Comparison of ENCODE assay signal across 21 cellular contexts in genomic region chr1:109887271-109887670, GRCh38. TPM values are rescaled to one million over a fixed set of nuclear protein-coding genes. Genes with fewer than 3 reads are reported as not detected.
DNase-seq lines count a peak whose midpoint lies in the region; ATAC-seq and TF ChIP-seq lines count a peak whose summit lies in the region.
"Had no signal": no experiment of that assay in that cellular context is flagged by ENCODE, and none has a peak within 500 bp of the region (broad histone marks: within the 10 kb centered on the region; RNA-seq: fewer than 3 reads in every experiment).

No MANE protein-coding gene starts in this region.

- in situ Hi-C loops in GM23248 (cut with MboI): no loop called here

- no peak for TF ChIP-seq CTCF in CD14-positive monocyte (IDR thresholded peaks at IDR 0.05)
- no peak for TF ChIP-seq CTCF in OCI-LY3 (IDR thresholded peaks at IDR 0.05; ENCODE audit: low read depth, low read length)
- TF ChIP-seq CTCF in spleen (IDR thresholded peaks at IDR 0.05 in 8 of 11, conservative IDR thresholded peaks at IDR 0.05 in 3 of 11): no peak

- no peaks in the 10 kb centered on the region for H3K27me3 ChIP-seq in OCI-LY3 (ENCODE audit: low read depth, low read length)
- H3K27me3 ChIP-seq in spleen (replicated peaks in 1 of 7): no peaks in the 10 kb centered on the region
- no peaks in the 10 kb centered on the region for H3K27me3 ChIP-seq in GM23248 (replicated peaks; ENCODE audit: insufficient read depth)

- ATAC-seq in GM18519 (IDR thresholded peaks at IDR 0.05; ENCODE audit: low FRiP score, unreplicated experiment): no peak
- ATAC-seq: HCT116, PC-3 had no signal

- H3K9me3 ChIP-seq in OCI-LY3 (ENCODE audit: insufficient read depth, low read length) (no peaks in the 10 kb centered on the region), spleen (no peaks in the 10 kb centered on the region), GM23248 (ENCODE audit: low read depth) (no peaks in the 10 kb centered on the region)

- H3K9ac ChIP-seq in OCI-LY3 (ENCODE audit: low read length) (no peak overlapping the region), GM23248 (no peak overlapping the region)

- H3K27me3 Mint-ChIP-seq in CD14-positive monocyte (ENCODE audit: low read depth in 3 of 3): peaks cover 9 to 27% (median 22%) of the 10 kb centered on the region in 3 donors

- H3K4me2 ChIP-seq in OCI-LY3 (ENCODE audit: low read length) (peak overlapping the region; percentile 82), GM23248 (ENCODE audit: unreplicated experiment) (no peak overlapping the region)

- H2AFZ ChIP-seq in OCI-LY3 (ENCODE audit: low read depth, low read length) (no peak overlapping the region), GM23248 (no peak overlapping the region)

- no peaks in the 10 kb centered on the region for H3F3A ChIP-seq in GM23248 (ENCODE audit: insufficient read depth)

- H4K20me1 ChIP-seq in OCI-LY3 (ENCODE audit: insufficient read depth, low read length) (no peaks in the 10 kb centered on the region), GM23248 (ENCODE audit: insufficient read depth) (no peaks in the 10 kb centered on the region)

- peaks cover 0 to 2% (median 0%) of the 10 kb centered on the region in 7 donors for H3K9me3 Mint-ChIP-seq in CD14-positive monocyte
- H3K9me3 Mint-ChIP-seq: CD8-positive, alpha-beta memory T cell had no signal

- peaks cover 59% of the 10 kb centered on the region for H3K4me1 Mint-ChIP-seq in CD14-positive monocyte
- H3K4me1 Mint-ChIP-seq: CD8-positive, alpha-beta memory T cell had no signal

- H3K79me2 ChIP-seq in OCI-LY3 (ENCODE audit: low read length) (no peaks in the 10 kb centered on the region), GM23248 (ENCODE audit: insufficient read depth) (no peaks in the 10 kb centered on the region)

- H3K4me3 ChIP-seq in OCI-LY3 (ENCODE audit: low read length) (peak overlapping the region; percentile 2; the same call in 1 of the 2 replicates), spleen (peak overlapping the region in 1 of 8 donors; percentile 46), GM23248 (no peak overlapping the region)
- H3K4me3 ChIP-seq: SK-N-MC had no signal

- peaks cover 0 to 6% of the 10 kb centered on the region in 2 donors for H3K36me3 Mint-ChIP-seq in CD14-positive monocyte
- H3K36me3 Mint-ChIP-seq: CD8-positive, alpha-beta memory T cell had no signal

- H3K27ac ChIP-seq in OCI-LY3 (ENCODE audit: low read length) (no peak overlapping the region; the same call in 1 of the 2 replicates), spleen (peak overlapping the region in 6 of 8 donors; percentile 80 to 91 (median 87)), GM23248 (no peak overlapping the region)
- H3K27ac ChIP-seq: SK-N-MC had no signal

- intact Hi-C loops in CD14-positive monocyte (cut with micrococcal nuclease) (no loop called here), spleen (cut with DNase I; ENCODE audit: low total_unique reads) (no loop called here)

- H3K9me2 ChIP-seq in GM23248 (ENCODE audit: insufficient read depth): no peaks in the 10 kb centered on the region

- peak overlapping the region; percentile 51 to 95 (median 75) for H3K27ac Mint-ChIP-seq in CD14-positive monocyte

- H3K4me3 Mint-ChIP-seq in CD14-positive monocyte: peak overlapping the region; percentile 31 to 83
- H3K4me3 Mint-ChIP-seq: CD8-positive, alpha-beta memory T cell had no signal

- peaks cover 33% of the 10 kb centered on the region for H3K4me1 ChIP-seq in OCI-LY3 (ENCODE audit: low read length)
- peaks cover 17 to 77% (median 56%) of the 10 kb centered on the region in 6 donors for H3K4me1 ChIP-seq in spleen
- no peaks in the 10 kb centered on the region for H3K4me1 ChIP-seq in GM23248 (ENCODE audit: insufficient read depth)

- TF ChIP-seq POLR2A in spleen (IDR thresholded peaks at IDR 0.05): no peak

- WGBS in spleen, 5 donors: 75 to 79% (median 77%) methylated on average over 8 of the region's 8 CpGs
- WGBS in GM23248 (ENCODE audit: low coverage in 1 of 2, low lambda C conversion rate in 2 of 2, missing lambda C conversion rate in 2 of 2), 2 experiments: 78 to 80% methylated on average over 8 of the region's 8 CpGs

- DNase-seq in CD14-positive monocyte (ENCODE audit: low spot score): no peak
- DNase-seq in mesenteric fat pad (ENCODE audit: low spot score): peak; percentile 12
- no peak for DNase-seq in spleen
- no peak for DNase-seq in GM23248
- DNase-seq in stimulated activated CD4-positive, alpha-beta T cell treated with anti-CD3 and anti-CD28 coated beads, Interleukin-2, amount 100 ng/mL, for 24 hours: no peak
- DNase-seq in activated CD4-positive, CD25-positive, alpha-beta regulatory T cell (lab: John Stamatoyannopoulos, UW): no peak
- DNase-seq: CD8-positive, alpha-beta memory T cell; MM.1S; NCI-H1048; NCI-H1417 treated with DMSO at 0.1 percent for 48 hours; NCI-H187 treated with DMSO at 0.1 percent for 48 hours; NCI-H2107; NCI-H446 treated with DMSO at 0.1 percent for 48 hours; NCI-H526 treated with DMSO at 0.1 percent for 48 hours; PC-3; RPMI8226; SHP77 treated with DMSO at 0.1 percent for 48 hours had no signal

- H3K36me3 ChIP-seq in OCI-LY3 (replicated peaks; ENCODE audit: low read depth, low read length): no peaks in the 10 kb centered on the region
- no peaks in the 10 kb centered on the region for H3K36me3 ChIP-seq in spleen
- H3K36me3 ChIP-seq in GM23248 (ENCODE audit: low read depth): no peaks in the 10 kb centered on the region

RNA-seq across cellular contexts. Expression of gene CSF1, which starts 23.4 kb away (rescaled TPM):
- polyA plus RNA-seq in CD14-positive monocyte: under 1 TPM; 0.11 to 0.38 TPM
- total RNA-seq in mesenteric fat pad: 228 TPM
- total RNA-seq in spleen: 100 to 1,000 TPM in 4 of 7 donors, 10 to 100 TPM in 3; 54.2 to 207 (median 112) TPM
- polyA plus RNA-seq in spleen: 10 to 100 TPM in 1 of 3 donors, 1 to 10 TPM in 2; 5.8 to 17.3 (median 8.1) TPM
- 60.0 and 87.0 TPM in 2 replicates for total RNA-seq in GM23248 (2014; rRNA removed; shearing (Covaris generic))
- polyA plus RNA-seq in GM23248 (2016; fragmentation: Nextera tagmentation; extraction: Ambion mirVana): 65.3 and 67.9 TPM in 2 replicates

Comparison
In these comparisons a context has a peak if more than half of its experiments do, and no peak if none do; other contexts are left out.
1. H3K27ac ChIP-seq: peak in spleen (6 of 8); none in OCI-LY3 (single experiment) and GM23248 (single experiment).